ENCODE assay signal across 8 cellular contexts in genomic region chr14:23550827-23551265, GRCh38. TPM values are rescaled to one million over a fixed set of nuclear protein-coding genes. Genes with fewer than 3 reads are reported as not detected.
DNase-seq lines count a peak whose midpoint lies in the region; ATAC-seq, FAIRE-seq and TF ChIP-seq lines count a peak whose summit lies in the region.

No MANE protein-coding gene starts in this region.

- TF ChIP-seq POLR2A in GM12892 (IDR thresholded peaks at IDR 0.05; ENCODE audit: low read depth, low read length): no peak

- H3K27me3 Mint-ChIP-seq in stimulated activated naive B cell treated with anti-CD40 and anti-IgM and Interleukin-4, amounts not matched to agents 10 μg/mL and 1 μg/mL and 100 μg/mL, for 72 hours: no peaks in the 10 kb centered on the region

- TF ChIP-seq CTCF in HEK293 (tag by site-specific recombination; IDR thresholded peaks at IDR 0.05) (no peak), WI38 (IDR thresholded peaks at IDR 0.05; ENCODE audit: low read depth, low read length) (no peak)

- peak overlapping the region; percentile 74 for H3K27ac ChIP-seq in HEK293 (ENCODE audit: extremely low read depth, low read depth, low read length)

- H3K4me3 ChIP-seq in HEK293 (ENCODE audit: low read depth, low read length): peak overlapping the region; percentile 69
- peak overlapping the region; percentile 54 for H3K4me3 ChIP-seq in WI38 (ENCODE audit: low read depth, low read length)
- peak overlapping the region; percentile 69 for H3K4me3 ChIP-seq in iPS-11a (ENCODE audit: low read depth, low read length)

- H3K4me3 Mint-ChIP-seq in stimulated activated naive B cell treated with anti-CD40 and anti-IgM and Interleukin-4, amounts not matched to agents 10 μg/mL and 1 μg/mL and 100 μg/mL, for 72 hours: no peak overlapping the region

- no peak for DNase-seq in stimulated activated naive B cell treated with anti-CD40 and anti-IgM and Interleukin-4, amounts not matched to agents 10 μg/mL and 1 μg/mL and 100 μg/mL, for 72 hours
- no peak for DNase-seq in HT-29 (ENCODE audit: low spot score)
- no peak for DNase-seq in GM12892 (ENCODE audit: insufficient read length)
- DNase-seq in NCI-H1694 (lab: John Stamatoyannopoulos, UW): no peak

- peaks cover 7 to 11% of the 10 kb centered on the region in 2 donors for H3K4me1 Mint-ChIP-seq in stimulated activated naive B cell treated with anti-CD40 and anti-IgM and Interleukin-4, amounts not matched to agents 10 μg/mL and 1 μg/mL and 100 μg/mL, for 72 hours

- peak overlapping the region; percentile 92 for H3K27ac Mint-ChIP-seq in stimulated activated naive B cell treated with anti-CD40 and anti-IgM and Interleukin-4, amounts not matched to agents 10 μg/mL and 1 μg/mL and 100 μg/mL, for 72 hours

- H3K36me3 Mint-ChIP-seq in stimulated activated naive B cell treated with anti-CD40 and anti-IgM and Interleukin-4, amounts not matched to agents 10 μg/mL and 1 μg/mL and 100 μg/mL, for 72 hours: no peaks in the 10 kb centered on the region

- CTCF ChIA-PET in HEK293 (lab: Yijun Ruan, JAX): no interaction called here

- no peaks in the 10 kb centered on the region for H3K36me3 ChIP-seq in HEK293 (ENCODE audit: control insufficient read depth in 2 of 2, insufficient read depth in 1 of 2, low read length in 2 of 2)

- POLR2A ChIA-PET in HEK293 (lab: Yijun Ruan, JAX): interaction anchor here (0.6 to 1.4 kb wide), 2 partner anchors 11 to 71 kb away, joined by 3 to 5 read pairs; no protein-coding TSS in a partner anchor

- FAIRE-seq in GM12892 (lab: Jason Lieb, UNC): no peak

- ATAC-seq in stimulated activated naive B cell treated with anti-CD40 and anti-IgM and Interleukin-4, amounts not matched to agents 10 μg/mL and 1 μg/mL and 100 μg/mL, for 72 hours (replicated peaks): no peak
- ATAC-seq in GM21360 (IDR thresholded peaks at IDR 0.05; ENCODE audit: unreplicated experiment): no peak

- H3K9me3 ChIP-seq in HEK293 (ENCODE audit: control insufficient read depth, insufficient read depth, low read depth, low read length): no peaks in the 10 kb centered on the region

- no peaks in the 10 kb centered on the region for H3K9me3 Mint-ChIP-seq in stimulated activated naive B cell treated with anti-CD40 and anti-IgM and Interleukin-4, amounts not matched to agents 10 μg/mL and 1 μg/mL and 100 μg/mL, for 72 hours

- H3K4me1 ChIP-seq in HEK293 (ENCODE audit: control insufficient read depth, insufficient read depth, low read length): peaks cover 9% of the 10 kb centered on the region; the same call in 1 of the 2 replicates

TF ChIP-seq in HEK293, 187 proteins besides CTCF, POLR2A, EP300 and RAD21 (continues in another document):
- TF ChIP-seq PATZ1 (tag by site-specific recombination; IDR thresholded peaks at IDR 0.05): 0 out of 2 replicates have a peak, but pooled peaks have one; percentile 11
- no peak for TF ChIP-seq SP3 (tag by site-specific recombination; IDR thresholded peaks at IDR 0.05)
- peak; percentile 73 for TF ChIP-seq ZNF398 (tag by site-specific recombination; IDR thresholded peaks at IDR 0.05)
- TF ChIP-seq ZIC2 (tag by site-specific recombination; IDR thresholded peaks at IDR 0.05): no peak
- TF ChIP-seq KLF1 (tag by site-specific recombination; IDR thresholded peaks at IDR 0.05): peak; percentile 6; the same call in 1 of the 2 replicates
- TF ChIP-seq PRDM10 (tag by site-specific recombination; IDR thresholded peaks at IDR 0.05): peak; percentile 56
- no peak for TF ChIP-seq ZNF701 (tag by site-specific recombination; IDR thresholded peaks at IDR 0.05)
- no peak for TF ChIP-seq ZNF19 (tag by site-specific recombination; IDR thresholded peaks at IDR 0.05; ENCODE audit: low read depth)
- 0 out of 2 replicates have a peak, but pooled peaks have one; percentile 10 for TF ChIP-seq ZXDB (tag by site-specific recombination; IDR thresholded peaks at IDR 0.05)
- TF ChIP-seq HOXD13 (CRISPR knock-in tag; IDR thresholded peaks at IDR 0.05; ENCODE audit: borderline replicate concordance): no peak
- 0 out of 2 replicates have a peak, but pooled peaks have one; percentile 3 for TF ChIP-seq ZBTB1 (tag by site-specific recombination; IDR thresholded peaks at IDR 0.05)
- TF ChIP-seq KLF16 (tag by site-specific recombination; IDR thresholded peaks at IDR 0.05): peak; percentile 52; the same call in 1 of the 2 replicates
- no peak; the same call in 1 of the 2 replicates for TF ChIP-seq ZNF391 (tag by site-specific recombination; IDR thresholded peaks at IDR 0.05; ENCODE audit: borderline replicate concordance, low read depth)
- no peak for TF ChIP-seq ZBTB48 (tag by site-specific recombination; IDR thresholded peaks at IDR 0.05)
- TF ChIP-seq ZNF426 (tag by site-specific recombination; IDR thresholded peaks at IDR 0.05): no peak
- TF ChIP-seq ZFHX2 (tag by site-specific recombination; conservative IDR thresholded peaks at IDR 0.05): peak; percentile 85
- TF ChIP-seq ZSCAN23 (tag by site-specific recombination; IDR thresholded peaks at IDR 0.05): no peak
- no peak for TF ChIP-seq BCL11A (tag by site-specific recombination; IDR thresholded peaks at IDR 0.05; ENCODE audit: low read depth)

RNA-seq across cellular contexts. Expression of gene ZFHX2, which starts 0.7 kb away (rescaled TPM):
- total RNA-seq in HT-29 (2014; rRNA removed; shearing (Covaris generic)): 0.58 TPM in 1 of 2 replicates, not detected in the other
- polyA plus RNA-seq in GM12892 (2012; ENCODE audit: missing spikeins): 0.93 TPM

RNA-seq across cellular contexts. Expression of gene THTPA, which starts 5.2 kb away (rescaled TPM):
- total RNA-seq in HT-29 (2014; rRNA removed; shearing (Covaris generic)): 13.5 and 30.0 TPM in 2 replicates
- polyA plus RNA-seq in GM12892 (2012; ENCODE audit: missing spikeins): 8.4 TPM

RNA-seq across cellular contexts. Expression of gene AP1G2, which starts 16.7 kb away (rescaled TPM):
- 67.6 and 77.9 TPM in 2 replicates for total RNA-seq in HT-29 (2014; rRNA removed; shearing (Covaris generic))
- polyA plus RNA-seq in GM12892 (2012; ENCODE audit: missing spikeins): 84.2 TPM

RNA-seq across cellular contexts. Expression of gene JPH4, which starts 27.7 kb away (rescaled TPM):
- not detected in 2 replicates for total RNA-seq in HT-29 (2014; rRNA removed; shearing (Covaris generic))
- 6.9 TPM for polyA plus RNA-seq in GM12892 (2012; ENCODE audit: missing spikeins)
